ENCODE assay signal across 24 cellular contexts in the genomic region with DNA sequence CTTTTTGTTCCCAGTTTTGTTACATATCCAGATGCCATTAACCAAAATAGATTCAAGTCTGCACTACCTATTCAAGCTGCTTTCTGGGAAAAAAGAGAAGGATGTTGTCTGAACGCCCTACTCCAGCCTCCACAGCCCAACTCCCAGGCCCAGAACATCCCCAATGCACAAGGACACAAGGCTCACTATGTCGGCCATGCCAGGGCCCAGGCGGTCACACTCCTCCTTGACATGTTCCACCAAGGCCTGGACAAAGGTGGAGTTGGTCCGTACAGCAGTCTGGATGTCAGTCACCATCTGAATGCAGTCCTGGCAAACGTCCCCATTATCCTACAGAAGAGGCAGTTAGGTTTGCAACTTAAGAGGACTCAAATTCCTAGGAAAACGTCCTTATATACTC.
"Had no signal": no experiment of that assay in that cellular context is flagged by ENCODE, and none has a peak within 500 bp of the region (broad histone marks: within the 10 kb centered on the region; RNA-seq: fewer than 3 reads in every experiment).

No MANE protein-coding gene starts in this region.

- H3K4me3 ChIP-seq: lung, smooth muscle cell, suprapubic skin, thyroid gland, uterus had no signal

- H3K4me1 ChIP-seq: thyroid gland, uterus had no signal

- H3K27ac Mint-ChIP-seq: endodermal cell; immature natural killer cell; naive thymus-derived CD4-positive, alpha-beta T cell; stimulated activated effector memory CD8-positive, alpha-beta T cell treated with anti-CD3 and anti-CD28 coated beads, Interleukin-12 subunit alpha, Interleukin-12 subunit beta, amount 100 ng/mL, for 72 hours; type B pancreatic cell had no signal

- H3K4me3 Mint-ChIP-seq: endodermal cell; immature natural killer cell; naive thymus-derived CD4-positive, alpha-beta T cell; stimulated activated effector memory CD8-positive, alpha-beta T cell treated with anti-CD3 and anti-CD28 coated beads, Interleukin-12 subunit alpha, Interleukin-12 subunit beta, amount 100 ng/mL, for 72 hours; type B pancreatic cell had no signal

- ATAC-seq: esophagus mucosa; left cardiac atrium; left ventricle myocardium superior; naive thymus-derived CD4-positive, alpha-beta T cell; stimulated activated effector memory CD8-positive, alpha-beta T cell treated with anti-CD3 and anti-CD28 coated beads, Interleukin-12 subunit alpha, Interleukin-12 subunit beta, amount 100 ng/mL, for 72 hours; stimulated activated naive CD8-positive, alpha-beta T cell treated with anti-CD3 and anti-CD28 coated beads, Interleukin-15, Interleukin-2, amounts not matched to agents 100 U/mL and 50 U/mL, for 24 hours had no signal

- DNase-seq: cerebellar nuclear complex; dermis blood vessel endothelial cell; effector CD4-positive, alpha-beta T cell; endodermal cell; glutamatergic neuron; immature natural killer cell; left cardiac atrium; left ventricle myocardium superior; mesenchymal stem cell; naive thymus-derived CD4-positive, alpha-beta T cell; stimulated activated CD4-positive, alpha-beta T cell treated with anti-CD3 and anti-CD28 coated beads, Interleukin-4, amount 100 ng/mL, for 1 hour; stimulated activated CD8-positive, alpha-beta memory T cell treated with anti-CD3 and anti-CD28 coated beads, Interleukin-4, amount 100 ng/mL, for 48 hours; stimulated activated naive CD8-positive, alpha-beta T cell treated with anti-CD3 and anti-CD28 coated beads, Interleukin-15, Interleukin-2, amounts not matched to agents 100 U/mL and 50 U/mL, for 24 hours; thyroid gland; uterus had no signal

- H3K9me3 ChIP-seq: suprapubic skin, thyroid gland, uterus had no signal

- H3K27me3 ChIP-seq: suprapubic skin, thyroid gland, uterus had no signal

- FAIRE-seq: colon, frontal cortex, keratinocyte had no signal

- H3K36me3 ChIP-seq: uterus had no signal

- H3K4me1 Mint-ChIP-seq: endodermal cell had no signal

- H3K27ac ChIP-seq: suprapubic skin, thyroid gland, uterus had no signal

- H3K27me3 Mint-ChIP-seq: naive thymus-derived CD4-positive, alpha-beta T cell; type B pancreatic cell had no signal

- H3K9me3 Mint-ChIP-seq: endodermal cell; immature natural killer cell; naive thymus-derived CD4-positive, alpha-beta T cell; stimulated activated effector memory CD8-positive, alpha-beta T cell treated with anti-CD3 and anti-CD28 coated beads, Interleukin-12 subunit alpha, Interleukin-12 subunit beta, amount 100 ng/mL, for 72 hours; type B pancreatic cell had no signal
